In genomic region chr1:100959502-100960060, GRCh38 we compare ENCODE assay signal across 26 cellular contexts.
DNase-seq lines count a peak whose midpoint lies in the region; ATAC-seq and TF ChIP-seq lines count a peak whose summit lies in the region.
"Had no signal": no experiment of that assay in that cellular context is flagged by ENCODE, and none has a peak within 500 bp of the region (broad histone marks: within the 10 kb centered on the region; RNA-seq: fewer than 3 reads in every experiment).

No MANE protein-coding gene starts in this region.

- H3K9me2 ChIP-seq in SK-N-SH, result no peaks in the 10 kb centered on the region

- H3K79me2 ChIP-seq in SK-N-SH (ENCODE audit: insufficient read depth), result no peaks in the 10 kb centered on the region

- no peaks in the 10 kb centered on the region; the same call in 1 of the 2 replicates for H4K20me1 ChIP-seq in SK-N-SH (ENCODE audit: insufficient read depth)

- no peak for TF ChIP-seq EP300 in SK-N-SH (IDR thresholded peaks at IDR 0.05; ENCODE audit: borderline replicate concordance in 1 of 2, low read depth in 1 of 2, low read length in 1 of 2)

- no peak overlapping the region for H3K9ac ChIP-seq in SK-N-SH

- H3K4me1 ChIP-seq in SK-N-SH (ENCODE audit: control insufficient read depth in 1 of 2, insufficient read depth in 2 of 2, low read depth in 1 of 2, low read length in 1 of 2), result peaks cover 4 to 10% of the 10 kb centered on the region in 2 experiments; a peak in 2 of 4 replicates
- H3K4me1 ChIP-seq: ascending aorta, spleen had no signal

- TF ChIP-seq RAD21 in SK-N-SH (IDR thresholded peaks at IDR 0.05; ENCODE audit: low read length), result no peak

- no peaks in the 10 kb centered on the region for H3K9me3 ChIP-seq in SK-N-SH
- H3K9me3 ChIP-seq: ascending aorta, esophagus muscularis mucosa, spleen, tibial nerve had no signal

- H3K27me3 ChIP-seq in SK-N-SH (ENCODE audit: insufficient read depth), result no peaks in the 10 kb centered on the region
- H3K27me3 ChIP-seq: ascending aorta, esophagus muscularis mucosa, spleen, tibial nerve had no signal

- no peak for TF ChIP-seq CTCF in SK-N-SH (IDR thresholded peaks at IDR 0.05)
- TF ChIP-seq CTCF in choroid plexus epithelial cell (conservative IDR thresholded peaks at IDR 0.05; ENCODE audit: low read depth, low read length), result no peak

- 88% methylated on average over 5 of the region's 5 CpGs for WGBS in SK-N-SH (ENCODE audit: low lambda C conversion rate)

- H2AFZ ChIP-seq in SK-N-SH (ENCODE audit: low read depth), result no peak overlapping the region

- no peak overlapping the region for H3K27ac ChIP-seq in SK-N-SH (ENCODE audit: low read depth in 2 of 2, low read length in 1 of 2)
- H3K27ac ChIP-seq: ascending aorta, esophagus muscularis mucosa, SK-N-MC, spleen, tibial nerve had no signal

- peaks cover 8% of the 10 kb centered on the region for H3F3A ChIP-seq in SK-N-SH (replicated peaks; ENCODE audit: insufficient read depth)

- H3K4me3 ChIP-seq in SK-N-SH (ENCODE audit: low read depth in 2 of 2, low read length in 1 of 2) (no peak overlapping the region), choroid plexus epithelial cell (ENCODE audit: low read depth, low read length) (no peak overlapping the region)
- H3K4me3 ChIP-seq: ascending aorta, esophagus muscularis mucosa, SK-N-MC, spleen, tibial nerve had no signal

- H3K36me3 ChIP-seq in SK-N-SH (replicated peaks in 1 of 2; ENCODE audit: control insufficient read depth in 1 of 2, insufficient read depth in 2 of 2, low read length in 1 of 2), result peaks cover 34 to 37% of the 10 kb centered on the region in 2 experiments

- no peak overlapping the region for H3K4me2 ChIP-seq in SK-N-SH

- POLR2A ChIA-PET in SK-N-SH (lab: Yijun Ruan, JAX), result no interaction called here

- ATAC-seq in SK-N-SH treated with all-trans-retinoic acid at 6 μM for 48 hours, result 0 out of 3 replicates have a peak, but pooled peaks have one; percentile 27
- ATAC-seq: naive thymus-derived CD8-positive, alpha-beta T cell had no signal

- DNase-seq in SK-N-SH (no peak), HT1080 (ENCODE audit: low read depth) (peak; percentile 30), choroid plexus epithelial cell (ENCODE audit: low read depth) (peak; percentile 6), iris pigment epithelial cell (ENCODE audit: low read depth) (peak; percentile 21), anterior cingulate cortex (lab: John Stamatoyannopoulos, UW) (no peak), kidney glomerular epithelial cell (lab: John Stamatoyannopoulos, UW) (no peak), SHP77 (lab: John Stamatoyannopoulos, UW) (no peak)
- DNase-seq: 8988T; activated CD4-positive, alpha-beta memory T cell treated with anti-CD3 and anti-CD28 coated beads for 36 hours; activated naive CD4-positive, alpha-beta T cell treated with anti-CD3 and anti-CD28 coated beads, Interleukin-2, amount 10 ng/mL, durations not matched to agents 7 days and 5 days; cerebellar nuclear complex; DND-41; effector CD4-positive, alpha-beta T cell; head of caudate nucleus; naive thymus-derived CD8-positive, alpha-beta T cell; NCI-H2081 treated with DMSO at 0.1 percent for 48 hours; NCI-H510A; RPMI8226; spleen; stimulated activated CD4-positive, alpha-beta T cell treated with anti-CD3 and anti-CD28 coated beads, Interleukin-4, amount 100 ng/mL, for 24 hours; stimulated activated naive CD4-positive, alpha-beta T cell treated with Interleukin-2 at 50 U/mL for 16 hours had no signal

- CTCF ChIA-PET in SK-N-SH (lab: Yijun Ruan, JAX), result interaction anchor here (1.4 to 3.6 kb wide), 2 partner anchors 279 to 296 kb away, joined by 3 to 13 read pairs; partner anchors contain the start of gene S1PR1

TF ChIP-seq in SK-N-SH treated with all-trans-retinoic acid at 6 μM for 48 hours, 23 proteins besides CTCF, POLR2A, EP300 and RAD21 (continues in another document):
- TF ChIP-seq CSDC2 (CRISPR knock-in tag; IDR thresholded peaks at IDR 0.05) (no peak), SNAI2 (CRISPR knock-in tag; IDR thresholded peaks at IDR 0.05) (no peak), ZFP30 (CRISPR knock-in tag; IDR thresholded peaks at IDR 0.05) (no peak), CSRNP3 (CRISPR knock-in tag; IDR thresholded peaks at IDR 0.05) (no peak), GLIS3 (CRISPR knock-in tag; IDR thresholded peaks at IDR 0.05) (no peak), ISL1 (CRISPR knock-in tag; IDR thresholded peaks at IDR 0.05) (no peak), PPARA (CRISPR knock-in tag; IDR thresholded peaks at IDR 0.05; ENCODE audit: borderline replicate concordance) (no peak), ZNF8 (CRISPR knock-in tag; IDR thresholded peaks at IDR 0.05) (no peak), ZNF565 (CRISPR knock-in tag; conservative IDR thresholded peaks at IDR 0.05; ENCODE audit: low read depth) (no peak), RARB (CRISPR knock-in tag; IDR thresholded peaks at IDR 0.05) (no peak), ZNF70 (CRISPR knock-in tag; IDR thresholded peaks at IDR 0.05) (no peak), POU6F1 (CRISPR knock-in tag; IDR thresholded peaks at IDR 0.05; ENCODE audit: borderline replicate concordance, low read depth) (no peak), ESRRG (CRISPR knock-in tag; IDR thresholded peaks at IDR 0.05) (no peak), TOX (CRISPR knock-in tag; IDR thresholded peaks at IDR 0.05; ENCODE audit: borderline replicate concordance) (no peak)

TF ChIP-seq in SK-N-SH, 30 proteins besides CTCF, POLR2A, EP300 and RAD21 (continues in another document):
- TF ChIP-seq MXI1 (IDR thresholded peaks at IDR 0.05; ENCODE audit: low read depth, low read length) (no peak), FOXJ3 (CRISPR knock-in tag; IDR thresholded peaks at IDR 0.05) (no peak), POLR2AphosphoS5 (IDR thresholded peaks at IDR 0.05; ENCODE audit: low read depth, low read length) (no peak), REST (IDR thresholded peaks at IDR 0.05; ENCODE audit: low read depth, low read length) (no peak), CHD2 (IDR thresholded peaks at IDR 0.05; ENCODE audit: low read length, partially characterized antibody) (no peak), NFIC (IDR thresholded peaks at IDR 0.05; ENCODE audit: borderline replicate concordance) (no peak), PBX3 (IDR thresholded peaks at IDR 0.05) (no peak), IRF3 (IDR thresholded peaks at IDR 0.05; ENCODE audit: low read depth, low read length) (no peak), NRF1 (IDR thresholded peaks at IDR 0.05; ENCODE audit: low read depth, low read length) (no peak), RFX5 (IDR thresholded peaks at IDR 0.05; ENCODE audit: low read length) (no peak), FOXM1 (IDR thresholded peaks at IDR 0.05; ENCODE audit: low read depth) (no peak), MEF2A (IDR thresholded peaks at IDR 0.05; ENCODE audit: borderline replicate concordance, low read depth) (no peak), USF2 (IDR thresholded peaks at IDR 0.05; ENCODE audit: borderline replicate concordance, low read depth, low read length) (no peak), RXRA (IDR thresholded peaks at IDR 0.05; ENCODE audit: borderline replicate concordance, low read depth) (no peak), GABPA (IDR thresholded peaks at IDR 0.05; ENCODE audit: low read depth) (no peak)

Comparison
In these comparisons a context has a peak if more than half of its experiments do, and no peak if none do; other contexts are left out.
1. DNase-seq: peak in HT1080 (single experiment), choroid plexus epithelial cell (single experiment) and iris pigment epithelial cell (single experiment); none in SK-N-SH (single experiment), anterior cingulate cortex (0 of 58), kidney glomerular epithelial cell (single experiment) and SHP77 (0 of 2).